Comparison of ENCODE assay signal across 24 cellular contexts in the genomic region with DNA sequence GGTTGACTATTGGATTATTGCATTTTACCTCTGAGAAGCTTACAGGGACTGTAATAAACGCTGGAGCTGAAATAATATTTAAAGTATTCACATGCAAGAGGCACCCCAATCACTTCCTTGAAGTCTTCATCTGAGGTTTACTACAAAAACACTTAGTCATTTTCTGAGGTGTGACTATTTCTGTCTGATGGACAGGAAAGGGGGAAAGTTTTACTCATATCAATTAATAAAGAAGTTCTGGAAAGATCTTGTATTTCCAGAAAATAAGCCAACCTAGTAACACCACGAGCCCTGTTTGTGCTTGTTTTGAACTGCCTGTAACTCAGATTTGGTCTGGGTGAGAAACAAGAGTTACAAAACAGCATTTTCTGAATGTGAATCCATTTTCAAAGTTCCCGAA.
A peak's percentile ranks its signal among the peaks of the same experiment; 100 is the strongest.
DNase-seq lines count a peak whose midpoint lies in the region; ATAC-seq and TF ChIP-seq lines count a peak whose summit lies in the region.
"Had no signal": no experiment of that assay in that cellular context is flagged by ENCODE, and none has a peak within 500 bp of the region (broad histone marks: within the 10 kb centered on the region; RNA-seq: fewer than 3 reads in every experiment).

No MANE protein-coding gene starts in this region.

- peaks cover 3% of the 10 kb centered on the region for H3K36me3 Mint-ChIP-seq in activated CD8-positive, alpha-beta memory T cell treated with anti-CD3 and anti-CD28 coated beads, Interleukin-2, amount 10 ng/mL, durations not matched to agents 7 days and 5 days
- H3K36me3 Mint-ChIP-seq in activated T-helper 17 cell treated with anti-CD3 and anti-CD28 coated beads, Interleukin-2, amount 50 U/mL, for 72 hours (ENCODE audit: low read depth): no peaks in the 10 kb centered on the region
- H3K36me3 Mint-ChIP-seq: stimulated activated naive B cell treated with anti-CD40 and anti-IgM and Interleukin-4, amounts not matched to agents 10 μg/mL and 1 μg/mL and 100 μg/mL, for 72 hours had no signal

- H3K4me2 ChIP-seq in Loucy (ENCODE audit: low read depth, low read length, poor library complexity, severe bottlenecking): peak overlapping the region; percentile 62
- H3K4me2 ChIP-seq: A549 had no signal

- peak overlapping the region; percentile 55 for H3K9ac ChIP-seq in Loucy (ENCODE audit: low read depth, low read length, poor library complexity, severe bottlenecking)

- H3K27me3 ChIP-seq in Loucy (ENCODE audit: insufficient read depth, low read length, poor library complexity, severe bottlenecking): no peaks in the 10 kb centered on the region
- H3K27me3 ChIP-seq: vagina had no signal

- no peaks in the 10 kb centered on the region for H3K9me3 ChIP-seq in Loucy (ENCODE audit: insufficient read depth, low read depth, low read length)
- H3K9me3 ChIP-seq: A549, vagina had no signal

- TF ChIP-seq CTCF in Loucy (conservative IDR thresholded peaks at IDR 0.05; ENCODE audit: low read length): no peak

- DNase-seq in activated CD8-positive, alpha-beta memory T cell treated with anti-CD3 and anti-CD28 coated beads, Interleukin-2, amount 10 ng/mL, durations not matched to agents 7 days and 5 days: no peak
- DNase-seq in activated CD8-positive, alpha-beta memory T cell treated with anti-CD3 and anti-CD28 coated beads, Interleukin-2, amount 50 U/mL, for 48 hours: no peak
- DNase-seq in kidney tubule cell (ENCODE audit: low spot score): peak; percentile 33
- DNase-seq in HPDE6-E6E7 (ENCODE audit: extremely low spot score): no peak
- DNase-seq: activated B cell treated with CpG ODN at 0.5 μM for 24 hours; cerebellar nuclear complex; DMS153; head of caudate nucleus; mesendoderm; NCI-H1092 treated with DMSO at 0.1 percent for 48 hours; NCI-H2029 treated with DMSO at 0.1 percent for 48 hours; NCI-H226; NCI-H82; occipital lobe; RPMI8226; stimulated activated naive B cell treated with anti-CD40 and anti-IgM and Interleukin-4, amounts not matched to agents 10 μg/mL and 1 μg/mL and 100 μg/mL, for 72 hours had no signal

- H2AFZ ChIP-seq in Loucy (ENCODE audit: low read length): peak overlapping the region; percentile 50

- no peaks in the 10 kb centered on the region for H3K79me2 ChIP-seq in Loucy (ENCODE audit: insufficient read depth, low read length)

- H3K36me3 ChIP-seq in Loucy (ENCODE audit: insufficient read depth, low read length): no peaks in the 10 kb centered on the region
- H3K36me3 ChIP-seq: vagina had no signal

- H3F3A ChIP-seq in Loucy (ENCODE audit: low read depth): peaks cover 8% of the 10 kb centered on the region; the same call in 1 of the 2 replicates

- peak overlapping the region; percentile 68 for H3K27ac Mint-ChIP-seq in activated CD8-positive, alpha-beta memory T cell treated with anti-CD3 and anti-CD28 coated beads, Interleukin-2, amount 10 ng/mL, durations not matched to agents 7 days and 5 days
- H3K27ac Mint-ChIP-seq in activated T-helper 17 cell treated with anti-CD3 and anti-CD28 coated beads, Interleukin-2, amount 50 U/mL, for 72 hours: peak overlapping the region; percentile 83
- H3K27ac Mint-ChIP-seq: activated B cell treated with CpG ODN at 0.5 μM for 24 hours; stimulated activated naive B cell treated with anti-CD40 and anti-IgM and Interleukin-4, amounts not matched to agents 10 μg/mL and 1 μg/mL and 100 μg/mL, for 72 hours had no signal

- H3K4me1 ChIP-seq in Loucy (ENCODE audit: insufficient read depth, low read length, poor library complexity, severe bottlenecking): peaks cover 30% of the 10 kb centered on the region
- H3K4me1 ChIP-seq: A549, vagina had no signal

- H4K20me1 ChIP-seq in Loucy (ENCODE audit: insufficient read depth, low read length, poor library complexity, severe bottlenecking): no peaks in the 10 kb centered on the region

- H3K9me3 Mint-ChIP-seq in activated CD8-positive, alpha-beta memory T cell treated with anti-CD3 and anti-CD28 coated beads, Interleukin-2, amount 10 ng/mL, durations not matched to agents 7 days and 5 days (ENCODE audit: low read depth): peaks cover 3% of the 10 kb centered on the region
- no peaks in the 10 kb centered on the region for H3K9me3 Mint-ChIP-seq in activated T-helper 17 cell treated with anti-CD3 and anti-CD28 coated beads, Interleukin-2, amount 50 U/mL, for 72 hours
- H3K9me3 Mint-ChIP-seq: activated B cell treated with CpG ODN at 0.5 μM for 24 hours; stimulated activated naive B cell treated with anti-CD40 and anti-IgM and Interleukin-4, amounts not matched to agents 10 μg/mL and 1 μg/mL and 100 μg/mL, for 72 hours had no signal

- H3K4me1 Mint-ChIP-seq in activated CD8-positive, alpha-beta memory T cell treated with anti-CD3 and anti-CD28 coated beads, Interleukin-2, amount 10 ng/mL, durations not matched to agents 7 days and 5 days: peaks cover 50% of the 10 kb centered on the region
- H3K4me1 Mint-ChIP-seq in activated T-helper 17 cell treated with anti-CD3 and anti-CD28 coated beads, Interleukin-2, amount 50 U/mL, for 72 hours: peaks cover 28% of the 10 kb centered on the region
- H3K4me1 Mint-ChIP-seq: activated B cell treated with CpG ODN at 0.5 μM for 24 hours; stimulated activated naive B cell treated with anti-CD40 and anti-IgM and Interleukin-4, amounts not matched to agents 10 μg/mL and 1 μg/mL and 100 μg/mL, for 72 hours had no signal

- no peak overlapping the region for H3K4me3 Mint-ChIP-seq in activated CD8-positive, alpha-beta memory T cell treated with anti-CD3 and anti-CD28 coated beads, Interleukin-2, amount 10 ng/mL, durations not matched to agents 7 days and 5 days
- H3K4me3 Mint-ChIP-seq in activated T-helper 17 cell treated with anti-CD3 and anti-CD28 coated beads, Interleukin-2, amount 50 U/mL, for 72 hours: peak overlapping the region; percentile 64
- H3K4me3 Mint-ChIP-seq: activated B cell treated with CpG ODN at 0.5 μM for 24 hours; stimulated activated naive B cell treated with anti-CD40 and anti-IgM and Interleukin-4, amounts not matched to agents 10 μg/mL and 1 μg/mL and 100 μg/mL, for 72 hours had no signal

- no peaks in the 10 kb centered on the region for H3K27me3 Mint-ChIP-seq in activated CD8-positive, alpha-beta memory T cell treated with anti-CD3 and anti-CD28 coated beads, Interleukin-2, amount 10 ng/mL, durations not matched to agents 7 days and 5 days
- H3K27me3 Mint-ChIP-seq in activated T-helper 17 cell treated with anti-CD3 and anti-CD28 coated beads, Interleukin-2, amount 50 U/mL, for 72 hours: no peaks in the 10 kb centered on the region

- peak; percentile 62 for ATAC-seq in activated CD8-positive, alpha-beta memory T cell treated with anti-CD3 and anti-CD28 coated beads, Interleukin-2, amount 10 ng/mL, durations not matched to agents 7 days and 5 days
- ATAC-seq in activated T-helper 17 cell treated with anti-CD3 and anti-CD28 coated beads, Interleukin-2, amount 50 U/mL, for 72 hours (replicated peaks): peak; percentile 67
- ATAC-seq in HG02571 (IDR thresholded peaks at IDR 0.05; ENCODE audit: unreplicated experiment): no peak
- no peak for ATAC-seq in GM19351 (IDR thresholded peaks at IDR 0.05; ENCODE audit: unreplicated experiment)
- ATAC-seq: A549; stimulated activated naive B cell treated with anti-CD40 and anti-IgM and Interleukin-4, amounts not matched to agents 10 μg/mL and 1 μg/mL and 100 μg/mL, for 72 hours had no signal

- H3K9me2 ChIP-seq in Loucy (replicated peaks; ENCODE audit: low read depth, low read length): no peaks in the 10 kb centered on the region

- CTCF ChIA-PET in activated CD8-positive, alpha-beta memory T cell treated with anti-CD3 and anti-CD28 coated beads, Interleukin-2, amount 10 ng/mL, durations not matched to agents 7 days and 5 days (lab: Charles Lee): interaction anchor here (1.0 to 3.5 kb wide), 9 partner anchors 10 to 228 kb away, joined by 3 to 12 read pairs (median 4); a partner anchor contains a TSS

- peak overlapping the region; percentile 40 for H3K4me3 ChIP-seq in Loucy (ENCODE audit: low read length, poor library complexity, severe bottlenecking)
- H3K4me3 ChIP-seq: A549, SK-N-MC, skin epidermis, vagina had no signal

Comparison
In these comparisons a context has a peak if more than half of its experiments do, and no peak if none do; other contexts are left out.
1. ATAC-seq: peak in activated CD8-positive, alpha-beta memory T cell treated with anti-CD3 and anti-CD28 coated beads, Interleukin-2, amount 10 ng/mL, durations not matched to agents 7 days and 5 days (single experiment) and activated T-helper 17 cell treated with anti-CD3 and anti-CD28 coated beads, Interleukin-2, amount 50 U/mL, for 72 hours (single experiment); none in HG02571 (single experiment) and GM19351 (single experiment).